9 cellular contexts compared by ENCODE assay signal in the genomic region with DNA sequence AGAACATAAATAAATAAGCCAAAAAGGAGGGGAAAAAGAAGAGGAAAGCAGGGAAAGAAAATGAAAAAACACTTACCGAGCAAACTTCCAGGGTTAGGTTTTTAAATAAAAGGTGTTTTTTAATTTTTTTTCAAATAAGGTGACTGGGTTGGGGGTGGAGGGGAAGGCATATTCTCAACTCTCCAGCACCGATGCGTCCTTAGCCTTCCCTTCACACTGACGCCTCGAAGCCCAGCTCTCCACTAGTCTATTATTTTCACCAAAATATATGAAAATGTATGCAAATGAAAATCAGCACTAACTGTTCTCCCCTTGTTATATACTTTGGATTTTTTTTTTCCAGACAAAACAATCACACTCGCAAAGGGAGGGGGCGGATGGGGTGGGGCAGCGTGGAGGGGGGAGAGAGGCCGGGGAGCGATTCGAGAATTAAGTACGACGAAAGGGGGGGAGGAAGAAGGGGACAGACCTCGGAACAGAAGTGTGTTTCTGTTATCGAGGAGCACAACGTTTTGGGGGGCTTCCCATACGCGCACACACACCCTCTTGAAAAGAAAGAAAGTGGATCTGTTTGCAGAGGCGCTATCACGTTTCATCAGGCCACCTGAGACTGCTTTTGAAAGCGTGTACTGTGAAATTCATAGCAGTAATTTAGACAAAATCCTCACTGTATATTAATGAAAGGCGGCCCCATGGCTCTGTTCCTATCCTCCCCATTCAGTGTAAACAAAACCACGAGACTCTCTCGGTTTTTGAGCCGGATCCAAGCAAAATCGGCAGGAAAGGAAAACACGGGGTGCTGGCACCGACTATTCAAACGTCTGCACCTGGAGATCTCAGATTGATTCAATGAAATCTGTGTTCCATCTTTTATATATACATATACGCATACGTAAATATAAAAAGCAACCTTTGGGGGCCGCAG. TPM values are rescaled to one million over a fixed set of nuclear protein-coding genes. Genes with fewer than 3 reads are reported as not detected.
DNase-seq lines count a peak whose midpoint lies in the region; ATAC-seq and TF ChIP-seq lines count a peak whose summit lies in the region.
"Had no signal": no experiment of that assay in that cellular context is flagged by ENCODE, and none has a peak within 500 bp of the region (broad histone marks: within the 10 kb centered on the region; RNA-seq: fewer than 3 reads in every experiment).

No MANE protein-coding gene starts in this region.

- H3K36me3 Mint-ChIP-seq in activated T-cell treated with anti-CD3 and anti-CD28 coated beads, Interleukin-2, amount 50 U/mL, for 4 hours (ENCODE audit: insufficient read depth), result no peaks in the 10 kb centered on the region
- H3K36me3 Mint-ChIP-seq in T-cell (no peaks in the 10 kb centered on the region), immature natural killer cell (no peaks in the 10 kb centered on the region)

- TF ChIP-seq EP300 in stomach (IDR thresholded peaks at IDR 0.05), result no peak

- peaks cover 75% of the 10 kb centered on the region for H3K27me3 Mint-ChIP-seq in activated T-cell treated with anti-CD3 and anti-CD28 coated beads, Interleukin-2, amount 50 U/mL, for 4 hours (ENCODE audit: low read depth)
- H3K27me3 Mint-ChIP-seq in T-cell (peaks cover 75 to 79% of the 10 kb centered on the region in 2 donors), immature natural killer cell (ENCODE audit: low read depth in 3 of 3) (peaks cover 41 to 64% (median 59%) of the 10 kb centered on the region in 3 donors)

- peak overlapping the region in 1 of 2 donors; percentile 65 for H3K27ac Mint-ChIP-seq in T-cell
- H3K27ac Mint-ChIP-seq in immature natural killer cell, result no peak overlapping the region

- H3K36me3 ChIP-seq in stomach (no peaks in the 10 kb centered on the region), MG63 (no peaks in the 10 kb centered on the region)
- H3K36me3 ChIP-seq: SJSA1 had no signal

- peaks cover 27% of the 10 kb centered on the region for H3K4me1 Mint-ChIP-seq in activated T-cell treated with anti-CD3 and anti-CD28 coated beads, Interleukin-2, amount 50 U/mL, for 4 hours (ENCODE audit: low read depth)
- H3K4me1 Mint-ChIP-seq in T-cell (peaks cover 30 to 51% (median 35%) of the 10 kb centered on the region in 3 donors), immature natural killer cell (peaks cover 35 to 38% of the 10 kb centered on the region in 2 donors)

- 6 to 9% (median 7%) methylated on average over 32 of the region's 32 CpGs for WGBS in stomach, 5 donors

- POLR2A ChIA-PET in T-cell (lab: Charles Lee), result no interaction called here

- H3K9me3 ChIP-seq in stomach (peaks cover 0 to 16% (median 0%) of the 10 kb centered on the region in 4 donors), MG63 (no peaks in the 10 kb centered on the region)

- TF ChIP-seq POLR2A in stomach (IDR thresholded peaks at IDR 0.05) (no peak), GM18505 (IDR thresholded peaks at IDR 0.05; ENCODE audit: borderline replicate concordance, extremely low read depth, insufficient read depth, insufficient read length) (no peak)

- peaks cover 38 to 99% (median 85%) of the 10 kb centered on the region in 3 donors for H3K27me3 ChIP-seq in stomach
- H3K27me3 ChIP-seq in MG63, result peaks cover 70% of the 10 kb centered on the region

- CTCF ChIA-PET in T-cell (lab: Charles Lee), result interaction anchor here (0.7 to 2.1 kb wide), 2 partner anchors 9 to 430 kb away, joined by 3 to 6 read pairs; no protein-coding TSS in a partner anchor

- DNase-seq in activated T-cell treated with anti-CD3 and anti-CD28 coated beads, Interleukin-2, amount 50 U/mL, for 4 hours, result no peak
- DNase-seq in activated T-cell treated with anti-CD3 and anti-CD28 coated beads for 4 hours (no peak), T-cell (no peak), immature natural killer cell (no peak), stomach (no peak), MG63 (no peak), DMS79 treated with DMSO at 0.1 percent for 48 hours (lab: John Stamatoyannopoulos, UW) (no peak)

- peak overlapping the region; percentile 60 for H3K4me3 Mint-ChIP-seq in activated T-cell treated with anti-CD3 and anti-CD28 coated beads, Interleukin-2, amount 50 U/mL, for 4 hours
- H3K4me3 Mint-ChIP-seq in T-cell (peak overlapping the region; percentile 71 to 93 (median 81)), immature natural killer cell (peak overlapping the region; percentile 79 to 95 (median 93))

- ATAC-seq in activated T-cell treated with anti-CD3 and anti-CD28 coated beads, Interleukin-2, amount 50 U/mL, for 4 hours, result no peak
- ATAC-seq in T-cell (replicated peaks in 1 of 4), result no peak
- no peak for ATAC-seq in GM18505 (IDR thresholded peaks at IDR 0.05; ENCODE audit: unreplicated experiment)

- peak overlapping the region in 1 of 5 donors; percentile 72 for H3K27ac ChIP-seq in stomach
- H3K27ac ChIP-seq: SJSA1 had no signal

- H3K9me3 Mint-ChIP-seq in activated T-cell treated with anti-CD3 and anti-CD28 coated beads, Interleukin-2, amount 50 U/mL, for 4 hours, result no peaks in the 10 kb centered on the region
- H3K9me3 Mint-ChIP-seq in T-cell, result no peaks in the 10 kb centered on the region
- peaks cover 0 to 6% (median under 1%) of the 10 kb centered on the region in 6 donors for H3K9me3 Mint-ChIP-seq in immature natural killer cell

- intact Hi-C loops in stomach (cut with DNase I; ENCODE audit: low total_unique reads), result no loop called here

- peak overlapping the region in 3 of 4 donors; percentile 39 to 59 (median 47) for H3K4me3 ChIP-seq in stomach
- no peak overlapping the region for H3K4me3 ChIP-seq in MG63
- H3K4me3 ChIP-seq: SJSA1 had no signal

- peaks cover 26 to 50% (median 39%) of the 10 kb centered on the region in 4 donors for H3K4me1 ChIP-seq in stomach

- no peak for TF ChIP-seq CTCF in stomach (IDR thresholded peaks at IDR 0.05)

RNA-seq across cellular contexts. Expression of a gene that starts 2.4 kb away (rescaled TPM):
- not detected for total RNA-seq in activated T-cell treated with anti-CD3 and anti-CD28 coated beads, Interleukin-2, amount 50 U/mL, for 4 hours
- total RNA-seq in T-cell (not detected), stomach (under 1 TPM in 1 of 5 donors, not detected in 4; 0.37 TPM)
- polyA plus RNA-seq in immature natural killer cell (not detected), stomach (under 1 TPM in 1 of 3 donors, not detected in 2; 0.93 TPM)
- not detected in 2 replicates for total RNA-seq in MG63 (2014; rRNA removed; shearing (Covaris generic); ENCODE audit: low replicate concordance)
